1 cellular context compared by ENCODE assay signal in the genomic region with DNA sequence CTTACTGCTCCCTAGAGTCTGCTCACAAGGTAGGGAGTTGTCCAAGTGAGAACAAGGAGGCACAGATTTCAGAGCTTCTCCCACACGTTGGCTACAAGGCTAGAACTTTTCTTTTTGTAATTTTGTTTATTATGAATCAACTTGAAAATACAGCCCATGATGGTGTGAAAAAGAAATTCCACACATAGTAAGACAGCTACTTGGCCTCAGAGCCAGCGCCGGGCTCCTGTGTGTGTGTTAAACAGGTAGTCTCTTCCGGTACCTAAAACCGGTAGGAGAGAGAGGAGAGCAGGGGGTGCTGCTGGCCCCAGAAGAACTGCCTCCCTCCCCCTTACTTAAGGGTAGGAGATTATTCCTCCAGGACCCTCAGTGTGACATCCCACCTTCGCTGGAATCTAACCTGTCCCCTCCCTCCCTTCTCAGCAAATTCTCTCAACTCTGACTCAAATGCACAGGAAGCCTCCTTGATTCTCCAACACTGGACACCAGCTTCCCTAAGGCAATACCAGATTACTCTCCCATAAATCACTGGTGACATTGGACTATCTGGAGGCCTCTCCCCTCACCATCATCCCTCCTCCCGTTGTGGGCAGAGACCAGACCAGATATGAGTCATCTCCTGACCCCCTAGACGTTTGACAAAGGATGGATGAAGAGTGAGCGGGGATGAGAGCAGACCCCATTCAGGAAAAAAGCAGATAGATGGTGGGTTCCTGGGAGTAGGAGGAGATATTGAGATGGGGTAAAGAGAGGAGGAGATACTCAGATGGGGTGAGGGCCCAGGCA.
TF ChIP-seq lines count a peak whose summit lies in the region.

No MANE protein-coding gene starts in this region.

TF ChIP-seq in neural cell, 6 proteins besides CTCF, POLR2A, EP300 and RAD21 (continued from another document):
- TF ChIP-seq, protein P1, sequence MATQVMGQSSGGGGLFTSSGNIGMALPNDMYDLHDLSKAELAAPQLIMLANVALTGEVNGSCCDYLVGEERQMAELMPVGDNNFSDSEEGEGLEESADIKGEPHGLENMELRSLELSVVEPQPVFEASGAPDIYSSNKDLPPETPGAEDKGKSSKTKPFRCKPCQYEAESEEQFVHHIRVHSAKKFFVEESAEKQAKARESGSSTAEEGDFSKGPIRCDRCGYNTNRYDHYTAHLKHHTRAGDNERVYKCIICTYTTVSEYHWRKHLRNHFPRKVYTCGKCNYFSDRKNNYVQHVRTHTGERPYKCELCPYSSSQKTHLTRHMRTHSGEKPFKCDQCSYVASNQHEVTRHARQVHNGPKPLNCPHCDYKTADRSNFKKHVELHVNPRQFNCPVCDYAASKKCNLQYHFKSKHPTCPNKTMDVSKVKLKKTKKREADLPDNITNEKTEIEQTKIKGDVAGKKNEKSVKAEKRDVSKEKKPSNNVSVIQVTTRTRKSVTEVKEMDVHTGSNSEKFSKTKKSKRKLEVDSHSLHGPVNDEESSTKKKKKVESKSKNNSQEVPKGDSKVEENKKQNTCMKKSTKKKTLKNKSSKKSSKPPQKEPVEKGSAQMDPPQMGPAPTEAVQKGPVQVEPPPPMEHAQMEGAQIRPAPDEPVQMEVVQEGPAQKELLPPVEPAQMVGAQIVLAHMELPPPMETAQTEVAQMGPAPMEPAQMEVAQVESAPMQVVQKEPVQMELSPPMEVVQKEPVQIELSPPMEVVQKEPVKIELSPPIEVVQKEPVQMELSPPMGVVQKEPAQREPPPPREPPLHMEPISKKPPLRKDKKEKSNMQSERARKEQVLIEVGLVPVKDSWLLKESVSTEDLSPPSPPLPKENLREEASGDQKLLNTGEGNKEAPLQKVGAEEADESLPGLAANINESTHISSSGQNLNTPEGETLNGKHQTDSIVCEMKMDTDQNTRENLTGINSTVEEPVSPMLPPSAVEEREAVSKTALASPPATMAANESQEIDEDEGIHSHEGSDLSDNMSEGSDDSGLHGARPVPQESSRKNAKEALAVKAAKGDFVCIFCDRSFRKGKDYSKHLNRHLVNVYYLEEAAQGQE (IDR thresholded peaks at IDR 0.05; ENCODE audit: borderline replicate concordance): no peak
- TF ChIP-seq SMC3 (conservative IDR thresholded peaks at IDR 0.05; ENCODE audit: poor library complexity): no peak
TF ChIP-seq in neural cell: peak in this region for 0.
